In genomic region chr3:9207076-9207763, GRCh38 we compare ENCODE assay signal across 18 cellular contexts. TPM values are rescaled to one million over a fixed set of nuclear protein-coding genes. Genes with fewer than 3 reads are reported as not detected.
A peak's percentile ranks its signal among the peaks of the same experiment; 100 is the strongest.
DNase-seq lines count a peak whose midpoint lies in the region; FAIRE-seq and TF ChIP-seq lines count a peak whose summit lies in the region.
"Had no signal": no experiment of that assay in that cellular context is flagged by ENCODE, and none has a peak within 500 bp of the region (broad histone marks: within the 10 kb centered on the region; RNA-seq: fewer than 3 reads in every experiment).

No MANE protein-coding gene starts in this region.

- peak overlapping the region; percentile 46 for H3K27ac ChIP-seq in colonic mucosa
- no peak overlapping the region for H3K27ac ChIP-seq in small intestine (ENCODE audit: low read depth in 1 of 2, low read length in 1 of 2)
- H3K27ac ChIP-seq: BLaER1 treated with 17β-estradiol and CSF1 and Interleukin-3, amounts not matched to agents 10 nM and 100 nM; GM23248 had no signal

- no peak overlapping the region for H3K4me3 ChIP-seq in colonic mucosa
- no peak overlapping the region for H3K4me3 ChIP-seq in small intestine (ENCODE audit: low read depth in 1 of 2, low read length in 2 of 2)
- H3K4me3 ChIP-seq: BLaER1 treated with 17β-estradiol and CSF1 and Interleukin-3, amounts not matched to agents 10 nM and 100 nM; GM23248; HAP-1 had no signal

- DNase-seq in GM12892 (ENCODE audit: insufficient read length), result no peak
- DNase-seq in colonic mucosa, result peak; percentile 27
- DNase-seq in mesenteric fat pad (ENCODE audit: low spot score), result peak; percentile 30
- peak; percentile 64 for DNase-seq in small intestine
- DNase-seq in GM03348 (ENCODE audit: low spot score), result no peak
- no peak for DNase-seq in NCI-H2171 (lab: John Stamatoyannopoulos, UW)
- no peak for DNase-seq in NCI-H146 treated with DMSO at 0.1 percent for 48 hours (lab: John Stamatoyannopoulos, UW; ENCODE audit: unreplicated experiment)
- no peak for DNase-seq in posterior vena cava (ENCODE audit: low spot score)
- DNase-seq: 8988T; CD8-positive, alpha-beta T cell; DMS 273 treated with DMSO at 0.1 percent for 48 hours; DMS53; DND-41; EL; GM23248 had no signal

- H3K27me3 ChIP-seq in colonic mucosa (no peaks in the 10 kb centered on the region), small intestine (ENCODE audit: control insufficient read depth in 2 of 2, insufficient read depth in 2 of 2, low read length in 2 of 2) (no peaks in the 10 kb centered on the region)
- H3K27me3 ChIP-seq: BLaER1 treated with 17β-estradiol and CSF1 and Interleukin-3, amounts not matched to agents 10 nM and 100 nM had no signal

- H3K36me3 ChIP-seq in colonic mucosa, result no peaks in the 10 kb centered on the region
- no peaks in the 10 kb centered on the region for H3K36me3 ChIP-seq in small intestine (ENCODE audit: control insufficient read depth in 2 of 2, insufficient read depth in 2 of 2, low read length in 2 of 2)
- H3K36me3 ChIP-seq: BLaER1 treated with 17β-estradiol and CSF1 and Interleukin-3, amounts not matched to agents 10 nM and 100 nM; HAP-1 had no signal

- WGBS in small intestine, 3 donors, result 37 to 68% (median 55%) methylated on average over 7 of the region's 7 CpGs

- no peak for TF ChIP-seq POLR2A in GM12892 (IDR thresholded peaks at IDR 0.05; ENCODE audit: low read depth, low read length)

- H3K9me3 ChIP-seq in colonic mucosa, result no peaks in the 10 kb centered on the region
- H3K9me3 ChIP-seq in small intestine (ENCODE audit: control insufficient read depth, low read depth), result no peaks in the 10 kb centered on the region
- H3K9me3 ChIP-seq: BLaER1 treated with 17β-estradiol and CSF1 and Interleukin-3, amounts not matched to agents 10 nM and 100 nM; HAP-1 had no signal

- intact Hi-C loops in colonic mucosa (cut with DNase I), result no loop called here
- intact Hi-C loops in posterior vena cava (cut with DNase I), result no loop called here

- TF ChIP-seq CTCF in colonic mucosa (IDR thresholded peaks at IDR 0.05), result no peak

- H3K9ac ChIP-seq in colonic mucosa (ENCODE audit: low read depth in 2 of 2, low read length in 2 of 2), result no peak overlapping the region
- H3K9ac ChIP-seq: BLaER1 treated with 17β-estradiol and CSF1 and Interleukin-3, amounts not matched to agents 10 nM and 100 nM; GM23248 had no signal

- H3K4me1 ChIP-seq in colonic mucosa (no peaks in the 10 kb centered on the region), small intestine (ENCODE audit: control insufficient read depth in 2 of 2, insufficient read depth in 1 of 2, low read depth in 1 of 2, low read length in 1 of 2) (peaks cover 0 to 7% of the 10 kb centered on the region in 2 donors)

- FAIRE-seq in GM12892 (lab: Jason Lieb, UNC), result peak; percentile 27
- FAIRE-seq in small intestine (lab: Jason Lieb, UNC), result no peak
- FAIRE-seq: GM18507 had no signal

RNA-seq across cellular contexts. Expression of gene SRGAP3, which starts 42.2 kb away (rescaled TPM):
- polyA plus RNA-seq in GM12892 (2012; ENCODE audit: missing spikeins), result 7.3 TPM
- total RNA-seq in colonic mucosa (1 to 10 TPM; 5.7 to 6.1 TPM), mesenteric fat pad (2.7 TPM), posterior vena cava (1 to 10 TPM; 1.7 to 3.4 TPM)
- polyA plus RNA-seq in small intestine, result 1 to 10 TPM in 2 of 3 donors, under 1 TPM in 1; 0.22 to 1.4 (median 1.1) TPM

Comparison
In these comparisons a context has a peak if more than half of its experiments do, and no peak if none do; other contexts are left out.
1. DNase-seq: peak in colonic mucosa (single experiment), mesenteric fat pad (single experiment) and small intestine (single experiment); none in GM12892 (single experiment), GM03348 (single experiment), NCI-H2171 (single experiment), NCI-H146 treated with DMSO at 0.1 percent for 48 hours (single experiment) and posterior vena cava (single experiment).